Comparison of ENCODE assay signal across 16 cellular contexts in genomic region chr20:41091926-41092325, GRCh38.
"Had no signal": no experiment of that assay in that cellular context is flagged by ENCODE, and none has a peak within 500 bp of the region (broad histone marks: within the 10 kb centered on the region; RNA-seq: fewer than 3 reads in every experiment).

No MANE protein-coding gene starts in this region.

- H3K9me3 ChIP-seq: esophagus squamous epithelium, gastrocnemius medialis, heart right ventricle, stomach, thoracic aorta had no signal

- ATAC-seq: gastrocnemius medialis, heart right ventricle, left lobe of liver had no signal

- H3K4me3 Mint-ChIP-seq: neural crest cell had no signal

- H3K4me1 ChIP-seq: gastrocnemius medialis had no signal

- H3K27ac ChIP-seq: cardiac muscle cell, esophagus squamous epithelium, gastrocnemius medialis, heart right ventricle, stomach, thoracic aorta had no signal

- H3K27me3 ChIP-seq: cardiac muscle cell, esophagus squamous epithelium, gastrocnemius medialis, heart right ventricle, stomach had no signal

- H3K9me3 Mint-ChIP-seq: neural crest cell had no signal

- H3K4me3 ChIP-seq: cardiac muscle cell, esophagus squamous epithelium, gastrocnemius medialis, heart right ventricle, stomach, thoracic aorta had no signal

- DNase-seq: activated CD4-positive, alpha-beta T cell treated with anti-CD3 and anti-CD28 coated beads, Interleukin-2, amount 50 U/mL, for 4 hours; activated CD8-positive, alpha-beta memory T cell treated with anti-CD3 and anti-CD28 coated beads, Interleukin-2, amount 50 U/mL, for 48 hours; esophagus squamous epithelium; gastrocnemius medialis; heart right ventricle; islet precursor cell; mesendoderm; stimulated activated CD4-positive, alpha-beta T cell treated with anti-CD3 and anti-CD28 coated beads, Interleukin-12 subunit alpha, Interleukin-12 subunit beta, amount 100 ng/mL, for 4 hours; stimulated activated CD4-positive, alpha-beta T cell treated with anti-CD3 and anti-CD28 coated beads, Interleukin-4, amount 100 ng/mL, for 1 hour; stimulated activated CD8-positive, alpha-beta memory T cell treated with anti-CD3 and anti-CD28 coated beads, Interleukin-4, amount 100 ng/mL, for 48 hours; stomach; T-helper 2 cell had no signal
